23 cellular contexts compared by ENCODE assay signal in the genomic region with DNA sequence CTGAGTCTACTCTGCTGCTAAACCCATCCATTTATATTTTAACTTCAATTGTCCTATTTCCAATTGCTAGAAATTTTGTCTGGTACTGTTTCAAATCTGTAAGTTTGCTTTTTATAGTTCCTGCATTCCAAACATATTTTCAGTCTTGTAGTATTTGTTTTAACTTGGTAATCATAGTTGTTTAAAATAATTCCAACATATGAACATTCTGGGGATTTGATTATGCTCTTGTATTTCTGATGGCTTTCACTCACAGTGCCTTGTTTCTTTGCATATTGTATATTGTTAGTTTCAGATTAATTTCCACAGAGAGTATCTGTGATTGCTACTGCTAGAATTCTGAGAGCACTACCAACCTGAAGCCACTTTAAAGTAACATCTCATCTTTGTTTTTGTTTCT.
"Had no signal": no experiment of that assay in that cellular context is flagged by ENCODE, and none has a peak within 500 bp of the region (broad histone marks: within the 10 kb centered on the region; RNA-seq: fewer than 3 reads in every experiment).

No MANE protein-coding gene starts in this region.

- H3K27ac Mint-ChIP-seq: activated naive CD8-positive, alpha-beta T cell treated with anti-CD3 and anti-CD28 coated beads, Interleukin-2, amount 50 U/mL, for 24 hours; activated T-helper 17 cell treated with anti-CD3 and anti-CD28 coated beads, Interleukin-2, amount 50 U/mL, for 72 hours; nephron; stimulated activated naive CD8-positive, alpha-beta T cell treated with anti-CD3 and anti-CD28 coated beads, Interleukin-15, amount 100 ng/mL, for 72 hours; T-cell; type B pancreatic cell had no signal

- H3K9me3 Mint-ChIP-seq: activated T-helper 17 cell treated with anti-CD3 and anti-CD28 coated beads, Interleukin-2, amount 50 U/mL, for 72 hours; type B pancreatic cell had no signal

- H3K36me3 Mint-ChIP-seq: T-cell had no signal

- H3K27me3 Mint-ChIP-seq: activated naive CD8-positive, alpha-beta T cell treated with anti-CD3 and anti-CD28 coated beads, Interleukin-2, amount 50 U/mL, for 24 hours; stimulated activated naive CD8-positive, alpha-beta T cell treated with anti-CD3 and anti-CD28 coated beads, Interleukin-15, amount 100 ng/mL, for 72 hours; T-cell; type B pancreatic cell had no signal

- H3K4me1 Mint-ChIP-seq: activated naive CD8-positive, alpha-beta T cell treated with anti-CD3 and anti-CD28 coated beads, Interleukin-2, amount 50 U/mL, for 24 hours; activated T-helper 17 cell treated with anti-CD3 and anti-CD28 coated beads, Interleukin-2, amount 50 U/mL, for 72 hours; nephron; stimulated activated naive CD8-positive, alpha-beta T cell treated with anti-CD3 and anti-CD28 coated beads, Interleukin-15, amount 100 ng/mL, for 72 hours; T-cell had no signal

- H3K4me3 Mint-ChIP-seq: activated naive CD8-positive, alpha-beta T cell treated with anti-CD3 and anti-CD28 coated beads, Interleukin-2, amount 50 U/mL, for 24 hours; activated T-helper 17 cell treated with anti-CD3 and anti-CD28 coated beads, Interleukin-2, amount 50 U/mL, for 72 hours; nephron; stimulated activated naive CD8-positive, alpha-beta T cell treated with anti-CD3 and anti-CD28 coated beads, Interleukin-15, amount 100 ng/mL, for 72 hours; T-cell; type B pancreatic cell had no signal

- DNase-seq: activated CD4-positive, alpha-beta T cell treated with anti-CD3 and anti-CD28 coated beads, Interleukin-2, amount 50 U/mL, for 1 hour; activated CD8-positive, alpha-beta memory T cell treated with anti-CD3 and anti-CD28 coated beads for 24 hours; activated naive CD4-positive, alpha-beta T cell treated with Interleukin-2 at 50 U/mL for 16 hours; activated naive CD8-positive, alpha-beta T cell treated with anti-CD3 and anti-CD28 coated beads, Interleukin-2, amount 50 U/mL, for 24 hours; effector CD4-positive, alpha-beta T cell; foreskin fibroblast; hippocampal formation; left ventricle myocardium superior; occipital lobe; right lobe of liver; spleen; stimulated activated naive CD8-positive, alpha-beta T cell treated with anti-CD3 and anti-CD28 coated beads, Interleukin-15, amount 100 ng/mL, for 72 hours; T-cell; T1000 had no signal

- ATAC-seq: activated CD4-positive, CD25-positive, alpha-beta regulatory T cell treated with anti-CD3 and anti-CD28 coated beads, Interleukin-2, amount 50 U/mL, for 24 hours; activated naive CD8-positive, alpha-beta T cell treated with anti-CD3 and anti-CD28 coated beads, Interleukin-2, amount 50 U/mL, for 24 hours; activated T-helper 17 cell treated with anti-CD3 and anti-CD28 coated beads, Interleukin-2, amount 50 U/mL, for 72 hours; left ventricle myocardium superior; right lobe of liver; stimulated activated naive CD8-positive, alpha-beta T cell treated with anti-CD3 and anti-CD28 coated beads, Interleukin-15, amount 100 ng/mL, for 72 hours; T-cell had no signal

- H3K4me3 ChIP-seq: ascending aorta, cardiac muscle cell, coronary artery, esophagus muscularis mucosa, prostate gland, right lobe of liver, spleen had no signal
